In genomic region chr1:229260297-229260696, GRCh38 we compare ENCODE assay signal across 28 cellular contexts.
"Had no signal": no experiment of that assay in that cellular context is flagged by ENCODE, and none has a peak within 500 bp of the region (broad histone marks: within the 10 kb centered on the region; RNA-seq: fewer than 3 reads in every experiment).

No MANE protein-coding gene starts in this region.

- H3K36me3 Mint-ChIP-seq: activated naive CD4-positive, alpha-beta T cell treated with anti-CD3 and anti-CD28 coated beads, Interleukin-2, amount 50 U/mL, for 72 hours had no signal

- H3K4me3 Mint-ChIP-seq: activated CD4-positive, alpha-beta memory T cell treated with anti-CD3 and anti-CD28 coated beads, Interleukin-2, amount 10 ng/mL, durations not matched to agents 7 days and 5 days; activated CD4-positive, alpha-beta T cell treated with anti-CD3 and anti-CD28 coated beads for 36 hours; activated naive CD4-positive, alpha-beta T cell treated with anti-CD3 and anti-CD28 coated beads for 36 hours; activated T-cell treated with anti-CD3 and anti-CD28 coated beads, Interleukin-2, amount 50 U/mL, for 24 hours; T-helper 1 cell treated with Interleukin-12 subunit alpha and Interleukin-12 subunit beta and Interleukin-4 antibody, amounts not matched to agents 30 μg/mL and 1 μg/mL, for 36 hours; T-helper 2 cell treated with Interferon-gamma antibody and Interleukin-4, amounts not matched to agents 5 μg/mL and 100 μg/mL, for 36 hours had no signal

- H3K27me3 ChIP-seq: adrenal gland, body of pancreas, Peyer's patch, SJSA1 had no signal

- H3K36me3 ChIP-seq: adrenal gland, Peyer's patch, SJSA1 had no signal

- H3K27ac ChIP-seq: adrenal gland, body of pancreas, Peyer's patch, SJSA1 had no signal

- H3K27me3 Mint-ChIP-seq: activated CD4-positive, alpha-beta memory T cell treated with anti-CD3 and anti-CD28 coated beads, Interleukin-2, amount 10 ng/mL, durations not matched to agents 7 days and 5 days; activated CD4-positive, alpha-beta T cell treated with anti-CD3 and anti-CD28 coated beads for 36 hours; activated T-cell treated with anti-CD3 and anti-CD28 coated beads, Interleukin-2, amount 50 U/mL, for 24 hours had no signal

- H3K9me3 Mint-ChIP-seq: activated CD4-positive, alpha-beta memory T cell treated with anti-CD3 and anti-CD28 coated beads, Interleukin-2, amount 10 ng/mL, durations not matched to agents 7 days and 5 days; activated naive CD4-positive, alpha-beta T cell treated with anti-CD3 and anti-CD28 coated beads for 36 hours; activated naive CD4-positive, alpha-beta T cell treated with anti-CD3 and anti-CD28 coated beads, Interleukin-2, amount 50 U/mL, for 72 hours; activated T-cell treated with anti-CD3 and anti-CD28 coated beads, Interleukin-2, amount 50 U/mL, for 24 hours; T-helper 1 cell treated with Interleukin-12 subunit alpha and Interleukin-12 subunit beta and Interleukin-4 antibody, amounts not matched to agents 30 μg/mL and 1 μg/mL, for 36 hours; T-helper 2 cell treated with Interferon-gamma antibody and Interleukin-4, amounts not matched to agents 5 μg/mL and 100 μg/mL, for 36 hours had no signal

- H3K9me3 ChIP-seq: adrenal gland, body of pancreas, Peyer's patch, SJSA1, SK-N-SH had no signal

- H3K4me2 ChIP-seq: SK-N-SH had no signal

- H3K9ac ChIP-seq: SK-N-SH had no signal

- H3K9me2 ChIP-seq: SK-N-SH had no signal

- DNase-seq: activated CD4-positive, alpha-beta memory T cell treated with anti-CD3 and anti-CD28 coated beads, Interleukin-2, amount 10 ng/mL, durations not matched to agents 7 days and 5 days; activated CD4-positive, alpha-beta T cell treated with anti-CD3 and anti-CD28 coated beads for 36 hours; activated gamma-delta T cell treated with Interleukin-2 at 50 U/mL for 16 hours; activated naive CD4-positive, alpha-beta T cell treated with anti-CD3 and anti-CD28 coated beads for 36 hours; activated T-cell treated with anti-CD3 and anti-CD28 coated beads, Interleukin-2, amount 50 U/mL, for 24 hours; adrenal gland; body of pancreas; caudate nucleus; Karpas-422; KBM-7; NCI-H1105; NCI-H1417 treated with DMSO at 0.1 percent for 48 hours; NCI-H187 treated with DMSO at 0.1 percent for 48 hours; NCI-H345; NCI-H510A; NCI-H526; NCI-H748 treated with DMSO at 0.1 percent for 48 hours; NK-92 treated with Interleukin-12 subunit alpha and Interleukin-12 subunit beta, amount 100 ng/mL, for 24 hours; PC-3; Peyer's patch; RPMI8226; SHP77 treated with DMSO at 0.1 percent for 48 hours; SK-N-SH had no signal

- H3K4me3 ChIP-seq: adrenal gland, body of pancreas, Peyer's patch, SJSA1 had no signal

- H3K4me1 ChIP-seq: adrenal gland, SJSA1 had no signal

- ATAC-seq: activated CD4-positive, alpha-beta T cell treated with anti-CD3 and anti-CD28 coated beads for 36 hours; activated CD4-positive, CD25-positive, alpha-beta regulatory T cell treated with anti-CD3 and anti-CD28 coated beads, Interleukin-2, amount 50 U/mL, for 24 hours; activated naive CD4-positive, alpha-beta T cell treated with anti-CD3 and anti-CD28 coated beads, Interleukin-2, amount 50 U/mL, for 72 hours; body of pancreas; PC-3 had no signal

- H3K27ac Mint-ChIP-seq: activated CD4-positive, alpha-beta memory T cell treated with anti-CD3 and anti-CD28 coated beads, Interleukin-2, amount 10 ng/mL, durations not matched to agents 7 days and 5 days; activated CD4-positive, alpha-beta T cell treated with anti-CD3 and anti-CD28 coated beads for 36 hours; activated naive CD4-positive, alpha-beta T cell treated with anti-CD3 and anti-CD28 coated beads for 36 hours; activated naive CD4-positive, alpha-beta T cell treated with anti-CD3 and anti-CD28 coated beads, Interleukin-2, amount 50 U/mL, for 72 hours; activated T-cell treated with anti-CD3 and anti-CD28 coated beads, Interleukin-2, amount 50 U/mL, for 24 hours; T-helper 1 cell treated with Interleukin-12 subunit alpha and Interleukin-12 subunit beta and Interleukin-4 antibody, amounts not matched to agents 30 μg/mL and 1 μg/mL, for 36 hours; T-helper 2 cell treated with Interferon-gamma antibody and Interleukin-4, amounts not matched to agents 5 μg/mL and 100 μg/mL, for 36 hours had no signal
